ENCODE assay signal across 1 cellular context in the genomic region with DNA sequence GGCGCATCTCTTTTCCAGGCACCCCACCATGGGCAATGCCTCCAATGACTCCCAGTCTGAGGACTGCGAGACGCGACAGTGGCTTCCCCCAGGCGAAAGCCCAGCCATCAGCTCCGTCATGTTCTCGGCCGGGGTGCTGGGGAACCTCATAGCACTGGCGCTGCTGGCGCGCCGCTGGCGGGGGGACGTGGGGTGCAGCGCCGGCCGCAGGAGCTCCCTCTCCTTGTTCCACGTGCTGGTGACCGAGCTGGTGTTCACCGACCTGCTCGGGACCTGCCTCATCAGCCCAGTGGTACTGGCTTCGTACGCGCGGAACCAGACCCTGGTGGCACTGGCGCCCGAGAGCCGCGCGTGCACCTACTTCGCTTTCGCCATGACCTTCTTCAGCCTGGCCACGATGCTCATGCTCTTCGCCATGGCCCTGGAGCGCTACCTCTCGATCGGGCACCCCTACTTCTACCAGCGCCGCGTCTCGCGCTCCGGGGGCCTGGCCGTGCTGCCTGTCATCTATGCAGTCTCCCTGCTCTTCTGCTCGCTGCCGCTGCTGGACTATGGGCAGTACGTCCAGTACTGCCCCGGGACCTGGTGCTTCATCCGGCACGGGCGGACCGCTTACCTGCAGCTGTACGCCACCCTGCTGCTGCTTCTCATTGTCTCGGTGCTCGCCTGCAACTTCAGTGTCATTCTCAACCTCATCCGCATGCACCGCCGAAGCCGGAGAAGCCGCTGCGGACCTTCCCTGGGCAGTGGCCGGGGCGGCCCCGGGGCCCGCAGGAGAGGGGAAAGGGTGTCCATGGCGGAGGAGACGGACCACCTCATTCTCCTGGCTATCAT.
TF ChIP-seq lines count a peak whose summit lies in the region.

No MANE protein-coding gene starts in this region.

TF ChIP-seq in WTC11, 78 proteins besides CTCF, POLR2A, EP300 and RAD21 (continued from another document):
- TF ChIP-seq, protein P1, sequence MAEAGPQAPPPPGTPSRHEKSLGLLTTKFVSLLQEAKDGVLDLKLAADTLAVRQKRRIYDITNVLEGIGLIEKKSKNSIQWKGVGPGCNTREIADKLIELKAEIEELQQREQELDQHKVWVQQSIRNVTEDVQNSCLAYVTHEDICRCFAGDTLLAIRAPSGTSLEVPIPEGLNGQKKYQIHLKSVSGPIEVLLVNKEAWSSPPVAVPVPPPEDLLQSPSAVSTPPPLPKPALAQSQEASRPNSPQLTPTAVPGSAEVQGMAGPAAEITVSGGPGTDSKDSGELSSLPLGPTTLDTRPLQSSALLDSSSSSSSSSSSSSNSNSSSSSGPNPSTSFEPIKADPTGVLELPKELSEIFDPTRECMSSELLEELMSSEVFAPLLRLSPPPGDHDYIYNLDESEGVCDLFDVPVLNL (CRISPR knock-in tag; IDR thresholded peaks at IDR 0.05; ENCODE audit: borderline replicate concordance, low read depth) = no peak
- TF ChIP-seq NR2C2 (CRISPR knock-in tag; IDR thresholded peaks at IDR 0.05) = 0 out of 2 replicates have a peak, but pooled peaks have one; percentile 42
- TF ChIP-seq FOXJ3 (CRISPR knock-in tag; IDR thresholded peaks at IDR 0.05; ENCODE audit: borderline replicate concordance) = no peak
- TF ChIP-seq FOXK1 (CRISPR knock-in tag; IDR thresholded peaks at IDR 0.05) = peak; percentile 57; the same call in 1 of the 2 replicates
- TF ChIP-seq GTF2I (CRISPR knock-in tag; conservative IDR thresholded peaks at IDR 0.05) = no peak
- TF ChIP-seq, protein P2, sequence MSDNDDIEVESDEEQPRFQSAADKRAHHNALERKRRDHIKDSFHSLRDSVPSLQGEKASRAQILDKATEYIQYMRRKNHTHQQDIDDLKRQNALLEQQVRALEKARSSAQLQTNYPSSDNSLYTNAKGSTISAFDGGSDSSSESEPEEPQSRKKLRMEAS (CRISPR knock-in tag; IDR thresholded peaks at IDR 0.05) = peak; percentile 84
- TF ChIP-seq PRRX2 (CRISPR knock-in tag; IDR thresholded peaks at IDR 0.05) = no peak
